In genomic region chr5:97225222-97225621, GRCh38 we compare ENCODE assay signal across 20 cellular contexts. TPM values are rescaled to one million over a fixed set of nuclear protein-coding genes. Genes with fewer than 3 reads are reported as not detected.
DNase-seq lines count a peak whose midpoint lies in the region; ATAC-seq, FAIRE-seq and TF ChIP-seq lines count a peak whose summit lies in the region.
"Had no signal": no experiment of that assay in that cellular context is flagged by ENCODE, and none has a peak within 500 bp of the region (broad histone marks: within the 10 kb centered on the region; RNA-seq: fewer than 3 reads in every experiment).

No MANE protein-coding gene starts in this region.

- no peak overlapping the region for H3K4ac ChIP-seq in IMR-90 (ENCODE audit: low read depth, low read length)

- TF ChIP-seq CTCF in A549 (IDR thresholded peaks at IDR 0.05), result no peak
- TF ChIP-seq CTCF in IMR-90 (conservative IDR thresholded peaks at IDR 0.05; ENCODE audit: low read depth, low read length), result no peak

- TF ChIP-seq RAD21 in A549 (conservative IDR thresholded peaks at IDR 0.05 in 1 of 2, IDR thresholded peaks at IDR 0.05 in 1 of 2), result no peak
- TF ChIP-seq RAD21 in IMR-90 (IDR thresholded peaks at IDR 0.05; ENCODE audit: low read length), result no peak

- no peak overlapping the region for H3K14ac ChIP-seq in IMR-90 (replicated peaks; ENCODE audit: low read depth, low read length)

- CTCF ChIA-PET in A549 (lab: Yijun Ruan, JAX), result no interaction called here
- CTCF ChIA-PET in IMR-90 (lab: Yijun Ruan, JAX), result no interaction called here
- CTCF ChIA-PET in activated naive CD4-positive, alpha-beta T cell treated with anti-CD3 and anti-CD28 coated beads for 36 hours (lab: Charles Lee), result no interaction called here

- no TSS peak for BruUV-seq in IMR-90 (replicated peaks; lab: Mats Ljungman, UMichigan)

- TF ChIP-seq EP300 in A549 (IDR thresholded peaks at IDR 0.05), result no peak

- H3K18ac ChIP-seq in IMR-90 (ENCODE audit: low read depth, low read length), result no peak overlapping the region

- H4K91ac ChIP-seq in IMR-90 (ENCODE audit: insufficient read depth, low read depth, low read length), result no peak overlapping the region

- in situ Hi-C loops in IMR-90 (cut with MboI; ENCODE audit: low sequenced_read_pairs), result no loop called here

- no peaks in the 10 kb centered on the region for H3K27me3 ChIP-seq in IMR-90 (ENCODE audit: control insufficient read depth, insufficient read depth, low read length)
- H3K27me3 ChIP-seq: BLaER1 treated with 17β-estradiol and CSF1 and Interleukin-3, amounts not matched to agents 10 nM and 100 nM had no signal

- H3K27ac Mint-ChIP-seq in activated naive CD4-positive, alpha-beta T cell treated with anti-CD3 and anti-CD28 coated beads for 36 hours, result no peak overlapping the region
- no peak overlapping the region for H3K27ac Mint-ChIP-seq in stimulated activated naive CD8-positive, alpha-beta T cell treated with anti-CD3 and anti-CD28 coated beads, Interleukin-15, amount 100 ng/mL, for 72 hours
- H3K27ac Mint-ChIP-seq: B cell; CD4-positive, alpha-beta T cell; CD8-positive, alpha-beta T cell had no signal

- H3K23ac ChIP-seq in IMR-90 (ENCODE audit: low read depth, low read length), result no peak overlapping the region

- POLR2A ChIA-PET in A549 (lab: Yijun Ruan, JAX) (no interaction called here), IMR-90 (lab: Charles Lee; ENCODE audit: unreplicated experiment) (no interaction called here)

- TF ChIP-seq POLR2A in A549 (IDR thresholded peaks at IDR 0.05; ENCODE audit: low read length) (no peak), IMR-90 (IDR thresholded peaks at IDR 0.05; ENCODE audit: low read depth, low read length) (no peak)

- no peaks in the 10 kb centered on the region for H3K9me1 ChIP-seq in IMR-90 (ENCODE audit: insufficient read depth, low read length)

- H3K36me3 Mint-ChIP-seq in activated naive CD4-positive, alpha-beta T cell treated with anti-CD3 and anti-CD28 coated beads for 36 hours (ENCODE audit: low read depth), result peaks cover 3% of the 10 kb centered on the region
- H3K36me3 Mint-ChIP-seq: CD8-positive, alpha-beta T cell had no signal

- no peak overlapping the region for H2BK15ac ChIP-seq in IMR-90 (ENCODE audit: low read depth, low read length)

- H2AK5ac ChIP-seq in IMR-90 (ENCODE audit: low read depth, low read length), result no peak overlapping the region

- no peaks in the 10 kb centered on the region for H4K20me1 ChIP-seq in IMR-90 (ENCODE audit: insufficient read depth, low read length)
- H4K20me1 ChIP-seq: BLaER1 treated with 17β-estradiol and CSF1 and Interleukin-3, amounts not matched to agents 10 nM and 100 nM had no signal

- H3K4me1 ChIP-seq in A549 (no peaks in the 10 kb centered on the region), IMR-90 (ENCODE audit: control insufficient read depth, insufficient read depth, low read length) (no peaks in the 10 kb centered on the region; the same call in 1 of the 2 replicates)

- H3K9ac ChIP-seq in IMR-90 (ENCODE audit: low read depth, low read length) (no peak overlapping the region), SK-N-MC (ENCODE audit: insufficient read length) (no peak overlapping the region)
- H3K9ac ChIP-seq: BLaER1 treated with 17β-estradiol and CSF1 and Interleukin-3, amounts not matched to agents 10 nM and 100 nM had no signal

- H2AFZ ChIP-seq in IMR-90 (replicated peaks; ENCODE audit: low read length, poor library complexity), result no peak overlapping the region

- no peak overlapping the region for H2BK120ac ChIP-seq in IMR-90 (ENCODE audit: low read depth, low read length)

- no peak for ATAC-seq in A549
- no peak for ATAC-seq in IMR-90 (ENCODE audit: low read depth)
- ATAC-seq in HG03045 (IDR thresholded peaks at IDR 0.05; ENCODE audit: unreplicated experiment), result no peak
- no peak for ATAC-seq in stimulated activated naive CD8-positive, alpha-beta T cell treated with anti-CD3 and anti-CD28 coated beads, Interleukin-15, amount 100 ng/mL, for 72 hours
- ATAC-seq: CD8-positive, alpha-beta T cell had no signal

- FAIRE-seq in A549 (lab: Jason Lieb, UNC), result no peak
- FAIRE-seq: D721Med, GM12891 had no signal

- no peak overlapping the region for H2BK5ac ChIP-seq in IMR-90 (ENCODE audit: low read depth, low read length, poor library complexity, severe bottlenecking)

- H3K56ac ChIP-seq in IMR-90 (ENCODE audit: extremely low read depth, insufficient read depth, low read length), result no peak overlapping the region

- H4K5ac ChIP-seq in IMR-90 (ENCODE audit: low read depth, low read length), result no peak overlapping the region

- no peaks in the 10 kb centered on the region for H3K27me3 Mint-ChIP-seq in activated naive CD4-positive, alpha-beta T cell treated with anti-CD3 and anti-CD28 coated beads for 36 hours (ENCODE audit: low read depth)
- no peaks in the 10 kb centered on the region for H3K27me3 Mint-ChIP-seq in stimulated activated naive CD8-positive, alpha-beta T cell treated with anti-CD3 and anti-CD28 coated beads, Interleukin-15, amount 100 ng/mL, for 72 hours
- H3K27me3 Mint-ChIP-seq: B cell had no signal

- no peak overlapping the region for H3K4me3 Mint-ChIP-seq in activated naive CD4-positive, alpha-beta T cell treated with anti-CD3 and anti-CD28 coated beads for 36 hours
- H3K4me3 Mint-ChIP-seq in stimulated activated naive CD8-positive, alpha-beta T cell treated with anti-CD3 and anti-CD28 coated beads, Interleukin-15, amount 100 ng/mL, for 72 hours, result no peak overlapping the region
- H3K4me3 Mint-ChIP-seq: B cell; CD4-positive, alpha-beta T cell; CD8-positive, alpha-beta T cell had no signal

- no peak overlapping the region for H2AK9ac ChIP-seq in IMR-90 (replicated peaks; ENCODE audit: low read depth, low read length, poor library complexity)

- H3K36me3 ChIP-seq in IMR-90 (ENCODE audit: control insufficient read depth, insufficient read depth, low read length) (no peaks in the 10 kb centered on the region), SK-N-MC (ENCODE audit: insufficient read depth, low read length) (no peaks in the 10 kb centered on the region)
- H3K36me3 ChIP-seq: BLaER1 treated with 17β-estradiol and CSF1 and Interleukin-3, amounts not matched to agents 10 nM and 100 nM had no signal

- no peak for DNase-seq in A549 (ENCODE audit: low read depth in 1 of 2, low spot score in 1 of 2)
- DNase-seq in IMR-90, result no peak
- no peak for DNase-seq in SK-N-MC (ENCODE audit: low read depth, low spot score)
- peak; percentile 8 for DNase-seq in superior temporal gyrus (ENCODE audit: extremely low spot score)
- DNase-seq in activated naive CD4-positive, alpha-beta T cell treated with anti-CD3 and anti-CD28 coated beads for 36 hours, result no peak
- no peak for DNase-seq in stimulated activated naive CD8-positive, alpha-beta T cell treated with anti-CD3 and anti-CD28 coated beads, Interleukin-15, amount 100 ng/mL, for 72 hours
- DNase-seq: 8988T; AML-193; Caco-2; Calu3; CD4-positive, alpha-beta T cell; CD8-positive, alpha-beta T cell; DMS79 treated with DMSO at 0.1 percent for 48 hours; GF-D8 had no signal

- no peak overlapping the region for H2BK20ac ChIP-seq in IMR-90 (ENCODE audit: low read depth, low read length)

- H3K4me1 Mint-ChIP-seq in activated naive CD4-positive, alpha-beta T cell treated with anti-CD3 and anti-CD28 coated beads for 36 hours (ENCODE audit: low read depth), result no peaks in the 10 kb centered on the region
- no peaks in the 10 kb centered on the region for H3K4me1 Mint-ChIP-seq in stimulated activated naive CD8-positive, alpha-beta T cell treated with anti-CD3 and anti-CD28 coated beads, Interleukin-15, amount 100 ng/mL, for 72 hours
- H3K4me1 Mint-ChIP-seq: B cell had no signal

- no peak overlapping the region; a peak in 1 of 4 replicates for H4K8ac ChIP-seq in IMR-90 (ENCODE audit: low read depth in 2 of 2, low read length in 2 of 2)

- dilution Hi-C loops in IMR-90 (cut with HindIII; ENCODE audit: low sequenced_read_pairs, unreplicated experiment), result no loop called here

- H3K4me2 ChIP-seq in A549 (no peak overlapping the region), IMR-90 (ENCODE audit: low read depth, low read length) (no peak overlapping the region)
- H3K4me2 ChIP-seq: BLaER1 treated with 17β-estradiol and CSF1 and Interleukin-3, amounts not matched to agents 10 nM and 100 nM had no signal

- intact Hi-C loops in IMR-90 (cut with micrococcal nuclease), result no loop called here
- intact Hi-C loops in activated naive CD4-positive, alpha-beta T cell treated with anti-CD3 and anti-CD28 coated beads for 36 hours (cut with micrococcal nuclease), result no loop called here

- H3K79me1 ChIP-seq in IMR-90 (ENCODE audit: low read depth in 1 of 2, low read length in 2 of 2), result no peaks in the 10 kb centered on the region

- H3K27ac ChIP-seq in A549 (no peak overlapping the region), IMR-90 (ENCODE audit: insufficient read depth, low read length) (no peak overlapping the region), SK-N-MC (peak overlapping the region; percentile 90)
- H3K27ac ChIP-seq: BLaER1 treated with 17β-estradiol and CSF1 and Interleukin-3, amounts not matched to agents 10 nM and 100 nM; C4-2B had no signal

- H3K4me3 ChIP-seq in A549 (no peak overlapping the region), IMR-90 (ENCODE audit: insufficient read depth, low read depth, low read length) (no peak overlapping the region), SK-N-MC (peak overlapping the region; percentile 28; the same call in 1 of the 2 replicates)
- H3K4me3 ChIP-seq: BLaER1 treated with 17β-estradiol and CSF1 and Interleukin-3, amounts not matched to agents 10 nM and 100 nM had no signal

- H3K9me3 Mint-ChIP-seq in activated naive CD4-positive, alpha-beta T cell treated with anti-CD3 and anti-CD28 coated beads for 36 hours, result no peaks in the 10 kb centered on the region
- H3K9me3 Mint-ChIP-seq in stimulated activated naive CD8-positive, alpha-beta T cell treated with anti-CD3 and anti-CD28 coated beads, Interleukin-15, amount 100 ng/mL, for 72 hours, result no peaks in the 10 kb centered on the region
- H3K9me3 Mint-ChIP-seq: CD4-positive, alpha-beta T cell; CD8-positive, alpha-beta T cell had no signal

- H3K9me3 ChIP-seq in A549 (no peaks in the 10 kb centered on the region), IMR-90 (ENCODE audit: control insufficient read depth, insufficient read depth, low read length) (no peaks in the 10 kb centered on the region), SK-N-MC (ENCODE audit: low read depth, low read length) (no peaks in the 10 kb centered on the region)
- H3K9me3 ChIP-seq: BLaER1 treated with 17β-estradiol and CSF1 and Interleukin-3, amounts not matched to agents 10 nM and 100 nM; Caco-2 had no signal

RNA-seq across cellular contexts. Expression of gene RIOK2, which starts 42.2 kb away (rescaled TPM):
- 25.4 and 32.0 TPM in 2 replicates for polyA plus RNA-seq in A549 (2011; rRNA removed)
- 3.3 and 3.6 TPM in 2 replicates for polyA plus RNA-seq in A549 (2012; cell fraction: cytosol; rRNA removed)
- 1.9 and 2.5 TPM in 2 replicates for polyA plus RNA-seq in A549 (2012; cell fraction: nucleus; rRNA removed)
- 14.2 to 16.0 TPM (median 14.7 TPM) in 3 replicates for polyA plus RNA-seq in A549 (2017; fragmentation: RNase III; extraction: RNeasy Plus Mini Kit Qiagen cat#74134 plus additional on column Dnase treatment)
- 6.2 and 11.0 TPM in 2 replicates for polyA minus RNA-seq in A549 (2011; rRNA and poly(A)+ RNA removed)
- 17.7 and 26.1 TPM in 2 replicates for total RNA-seq in IMR-90 (2012; rRNA removed)
- polyA plus RNA-seq in IMR-90 (2012; rRNA removed), result 9.2 and 10.7 TPM in 2 replicates
- 0.89 and 2.0 TPM in 2 replicates for polyA plus RNA-seq in IMR-90 (2012; cell fraction: cytosol; rRNA removed)
- polyA plus RNA-seq in IMR-90 (2012; cell fraction: nucleus; rRNA removed; ENCODE audit: low replicate concordance), result 0.67 and 9.0 TPM in 2 replicates
- total RNA-seq in activated naive CD4-positive, alpha-beta T cell treated with anti-CD3 and anti-CD28 coated beads for 36 hours, result 10 to 100 TPM; 29.1 to 32.0 TPM
